29 cellular contexts compared by ENCODE assay signal in genomic region chr3:104474011-104474410, GRCh38.
"Had no signal": no experiment of that assay in that cellular context is flagged by ENCODE, and none has a peak within 500 bp of the region (broad histone marks: within the 10 kb centered on the region; RNA-seq: fewer than 3 reads in every experiment).

No MANE protein-coding gene starts in this region.

- H3K36me3 ChIP-seq: adrenal gland, esophagus squamous epithelium, gastroesophageal sphincter, heart right ventricle, WERI-Rb-1 had no signal

- H3K79me2 ChIP-seq: hepatocyte had no signal

- H3K9me3 ChIP-seq: body of pancreas had no signal

- H3K4me3 ChIP-seq: adrenal gland, body of pancreas, esophagus squamous epithelium, gastroesophageal sphincter, heart right ventricle, hepatocyte had no signal

- H3K27me3 ChIP-seq: adrenal gland, body of pancreas, esophagus squamous epithelium, gastroesophageal sphincter, heart right ventricle, hepatocyte had no signal

- FAIRE-seq: colon, endothelial cell of umbilical vein had no signal

- H3K4me1 ChIP-seq: adrenal gland, body of pancreas, esophagus squamous epithelium, gastroesophageal sphincter, heart right ventricle had no signal

- H3K27ac ChIP-seq: adrenal gland, body of pancreas, epithelial cell of prostate, esophagus squamous epithelium, gastroesophageal sphincter, heart right ventricle, hepatocyte, WERI-Rb-1 had no signal

- H2AFZ ChIP-seq: hepatocyte had no signal

- ATAC-seq: activated CD4-positive, alpha-beta T cell treated with anti-CD3 and anti-CD28 coated beads for 36 hours; activated CD8-positive, alpha-beta memory T cell treated with anti-CD3 and anti-CD28 coated beads, Interleukin-2, amount 10 ng/mL, durations not matched to agents 7 days and 5 days; activated CD8-positive, alpha-beta T cell treated with anti-CD3 and anti-CD28 coated beads, Interleukin-2, amount 10 ng/mL, durations not matched to agents 7 days and 5 days; activated naive CD8-positive, alpha-beta T cell treated with anti-CD3 and anti-CD28 coated beads, Interleukin-2, amount 50 U/mL, for 24 hours; body of pancreas; gastroesophageal sphincter; heart right ventricle had no signal

- DNase-seq: activated CD4-positive, alpha-beta memory T cell treated with anti-CD3 and anti-CD28 coated beads for 36 hours; activated CD4-positive, alpha-beta T cell treated with anti-CD3 and anti-CD28 coated beads for 36 hours; activated CD4-positive, alpha-beta T cell treated with anti-CD3 and anti-CD28 coated beads, Interleukin-2, amount 10 ng/mL, durations not matched to agents 24 days and 14 days; activated CD4-positive, CD25-positive, alpha-beta regulatory T cell; activated CD4-positive, CD25-positive, alpha-beta regulatory T cell treated with anti-CD3 and anti-CD28 coated beads, Interleukin-2, amount 50 U/mL, for 72 hours; activated CD8-positive, alpha-beta memory T cell treated with anti-CD3 and anti-CD28 coated beads, Interleukin-2, amount 10 ng/mL, durations not matched to agents 7 days and 5 days; activated CD8-positive, alpha-beta memory T cell treated with anti-CD3 and anti-CD28 coated beads, Interleukin-2, amount 50 U/mL, for 4 hours; activated CD8-positive, alpha-beta T cell treated with anti-CD3 and anti-CD28 coated beads, Interleukin-2, amount 10 ng/mL, durations not matched to agents 7 days and 5 days; activated effector memory CD4-positive, alpha-beta T cell treated with anti-CD3 and anti-CD28 coated beads, Interleukin-2, amount 50 U/mL, for 16 hours; activated naive CD4-positive, alpha-beta T cell treated with anti-CD3 and anti-CD28 coated beads for 36 hours; activated naive CD8-positive, alpha-beta T cell treated with anti-CD3 and anti-CD28 coated beads for 36 hours; activated naive CD8-positive, alpha-beta T cell treated with anti-CD3 and anti-CD28 coated beads, Interleukin-2, amount 50 U/mL, for 24 hours; activated T-cell treated with anti-CD3 and anti-CD28 coated beads, Interleukin-2, amount 50 U/mL, for 1 hour; activated T-cell treated with anti-CD3 and anti-CD28 coated beads, Interleukin-2, amount 50 U/mL, for 48 hours; adrenal gland; amygdala; body of pancreas; caudate nucleus; effector CD8-positive, alpha-beta T cell; esophagus squamous epithelium; foreskin melanocyte; heart right ventricle; T1000; WERI-Rb-1 had no signal

- H3K4me2 ChIP-seq: hepatocyte had no signal
